8 cellular contexts compared by ENCODE assay signal in genomic region chr7:108002726-108003590, GRCh38. TPM values are rescaled to one million over a fixed set of nuclear protein-coding genes. Genes with fewer than 3 reads are reported as not detected.
A peak's percentile ranks its signal among the peaks of the same experiment; 100 is the strongest.
DNase-seq lines count a peak whose midpoint lies in the region; ATAC-seq, FAIRE-seq and TF ChIP-seq lines count a peak whose summit lies in the region.

LAMB1 (minus strand) TSS chr7:108003161; CDS start chr7:108002885, 276 bp downstream.

- peaks cover 54% of the 10 kb centered on the region for H3K4me1 ChIP-seq in PC-3 (ENCODE audit: insufficient read depth, low read length)

- intact Hi-C loops in PC-3 (cut with micrococcal nuclease), result loop anchor here (1.0 to 10.0 kb wide), 3 partner anchors 36 to 258 kb away; partner anchors contain the start of genes CBLL1 and DLD

- no peaks in the 10 kb centered on the region for H4K20me1 ChIP-seq in PC-3 (ENCODE audit: low read length)

- DNase-seq in GM12891 (ENCODE audit: insufficient read length, low spot score) (peak; percentile 37), PC-3 (peak; percentile 69), cerebellar cortex (ENCODE audit: low spot score) (peak; percentile 42), iris pigment epithelial cell (ENCODE audit: low read depth) (peak; percentile 86), SKM-1 (lab: John Stamatoyannopoulos, UW; ENCODE audit: unreplicated experiment) (no peak)
- no peak for DNase-seq in activated CD4-positive, CD25-positive, alpha-beta regulatory T cell (lab: John Stamatoyannopoulos, UW)

- H3K4me3 ChIP-seq in PC-3 (ENCODE audit: low read length) (peak within 1 kb of the TSS; percentile 87), skin epidermis (peak within 1 kb of the TSS; percentile 40 to 66 (median 51))

- peak within 1 kb of the TSS; percentile 26; the same call in 1 of the 2 replicates for H3K27ac ChIP-seq in 22Rv1
- peak within 1 kb of the TSS; percentile 71 for H3K27ac ChIP-seq in PC-3 (ENCODE audit: low read length)
- peak within 1 kb of the TSS; percentile 15 to 92 (median 78) for H3K27ac ChIP-seq in skin epidermis

- H3K9ac ChIP-seq in PC-3 (ENCODE audit: low read length), result peak within 1 kb of the TSS; percentile 96

- peak; percentile 64 for ATAC-seq in PC-3

- no peaks in the 10 kb centered on the region for H3K9me2 ChIP-seq in PC-3 (replicated peaks; ENCODE audit: low read length)

- no peaks in the 10 kb centered on the region for H3F3A ChIP-seq in PC-3 (ENCODE audit: low read length, unreplicated experiment)

- POLR2A ChIA-PET in PC-3 (lab: Charles Lee; ENCODE audit: unreplicated experiment), result no interaction called here

- H3K79me2 ChIP-seq in PC-3 (ENCODE audit: low read length), result peaks cover 49% of the 10 kb centered on the region

- CTCF ChIA-PET in PC-3 (lab: Charles Lee), result no interaction called here

- H3K4me2 ChIP-seq in PC-3 (ENCODE audit: low read length), result peak within 1 kb of the TSS; percentile 99

- TF ChIP-seq POLR2A in GM12891 (IDR thresholded peaks at IDR 0.05; ENCODE audit: low read depth, low read length), result no peak

- TF ChIP-seq CTCF in 22Rv1 (IDR thresholded peaks at IDR 0.05) (0 out of 2 replicates have a peak, but pooled peaks have one; percentile 16), PC-3 (conservative IDR thresholded peaks at IDR 0.05; ENCODE audit: low read depth, low read length) (no peak)

- no peaks in the 10 kb centered on the region for H3K27me3 ChIP-seq in PC-3 (ENCODE audit: low read length)

- H3K36me3 ChIP-seq in PC-3 (ENCODE audit: low read depth, low read length), result peaks cover 10% of the 10 kb centered on the region; the same call in 1 of the 2 replicates

- TSS peak; percentile 66 for BruUV-seq in PC-3 (replicated peaks; lab: Mats Ljungman, UMichigan)

- peak within 1 kb of the TSS; percentile 90 for H2AFZ ChIP-seq in PC-3 (ENCODE audit: low read length)

- H3K9me3 ChIP-seq in PC-3 (ENCODE audit: low read length), result no peaks in the 10 kb centered on the region

- no peak for FAIRE-seq in GM12891 (lab: Jason Lieb, UNC)

TF ChIP-seq in GM12891, 5 proteins besides CTCF, POLR2A, EP300 and RAD21:
- TF ChIP-seq POLR2AphosphoS5 (IDR thresholded peaks at IDR 0.05; ENCODE audit: low read depth, low read length) (no peak), SPI1 (IDR thresholded peaks at IDR 0.05; ENCODE audit: low read depth, low read length) (no peak), POU2F2 (IDR thresholded peaks at IDR 0.05; ENCODE audit: low read depth, low read length) (no peak), PAX5 (IDR thresholded peaks at IDR 0.05; ENCODE audit: insufficient read depth, low read length, severe bottlenecking) (no peak), TAF1 (IDR thresholded peaks at IDR 0.05; ENCODE audit: low read depth, low read length) (no peak)
TF ChIP-seq in GM12891: peak in this region for 0.

RNA-seq across cellular contexts. Expression of gene LAMB1, which starts in this region (rescaled TPM):
- polyA plus RNA-seq in GM12891 (2012; ENCODE audit: low read depth, missing spikeins), result 0.30 TPM
- total RNA-seq in PC-3 (2014; rRNA removed), result 74.3 and 101 TPM in 2 replicates

Comparison
In these comparisons a context has a peak if more than half of its experiments do, and no peak if none do; other contexts are left out.
1. H3K27ac ChIP-seq: peak in every context shown above with its lines; median percentile 78 in skin epidermis; 71 in PC-3; 26 in 22Rv1.
2. DNase-seq: peak in GM12891 (single experiment), PC-3 (single experiment), cerebellar cortex (single experiment) and iris pigment epithelial cell (single experiment); none in SKM-1 (single experiment) and activated CD4-positive, CD25-positive, alpha-beta regulatory T cell (0 of 4).